ENCODE assay signal across 8 cellular contexts in genomic region chrX:2627272-2627867, GRCh38.
DNase-seq lines count a peak whose midpoint lies in the region; ATAC-seq and TF ChIP-seq lines count a peak whose summit lies in the region.

No MANE protein-coding gene starts in this region.

- H3K27me3 ChIP-seq in breast epithelium, result no peaks in the 10 kb centered on the region

- POLR2A ChIA-PET in MCF 10A (lab: Yijun Ruan, JAX), result no interaction called here

- CTCF ChIA-PET in MCF 10A (lab: Yijun Ruan, JAX), result no interaction called here

- no peak for TF ChIP-seq POLR2A in breast epithelium (IDR thresholded peaks at IDR 0.05)

- no TSS peak for BruUV-seq in MCF 10A (replicated peaks; lab: Mats Ljungman, UMichigan)

- H3K4me3 Mint-ChIP-seq in MCF 10A (ENCODE audit: unreplicated experiment), result no peak overlapping the region
- H3K4me3 Mint-ChIP-seq in stimulated activated memory B cell treated with anti-CD40 and anti-IgM and Interleukin-4, amounts not matched to agents 10 μg/mL and 1 μg/mL and 100 μg/mL, for 72 hours, result no peak overlapping the region

- H3K4me1 Mint-ChIP-seq in MCF 10A (ENCODE audit: insufficient read depth, unreplicated experiment), result no peaks in the 10 kb centered on the region
- H3K4me1 Mint-ChIP-seq in stimulated activated memory B cell treated with anti-CD40 and anti-IgM and Interleukin-4, amounts not matched to agents 10 μg/mL and 1 μg/mL and 100 μg/mL, for 72 hours, result peaks cover 37% of the 10 kb centered on the region

- intact Hi-C loops in MCF 10A (cut with micrococcal nuclease), result no loop called here
- intact Hi-C loops in breast epithelium (cut with DNase I; ENCODE audit: low total_unique reads), result no loop called here

- DNase-seq in MCF 10A (ENCODE audit: unreplicated experiment) (peak; percentile 65), breast epithelium (ENCODE audit: low spot score in 2 of 2) (no peak), glomerular visceral epithelial cell (ENCODE audit: extremely low spot score) (peak; percentile 58), DMS153 treated with DMSO at 0.1 percent for 48 hours (lab: John Stamatoyannopoulos, UW; ENCODE audit: unreplicated experiment) (no peak)
- DNase-seq in activated CD4-positive, alpha-beta T cell treated with anti-CD3 and anti-CD28 coated beads, Interleukin-2, amount 50 U/mL, for 48 hours, result peak; percentile 45 to 56
- peak; percentile 57 for DNase-seq in stimulated activated CD4-positive, alpha-beta T cell treated with anti-CD3 and anti-CD28 coated beads, Interleukin-15, amount 100 ng/mL, for 24 hours

- H3K9me3 Mint-ChIP-seq in MCF 10A (ENCODE audit: unreplicated experiment), result peaks cover 17% of the 10 kb centered on the region
- H3K9me3 Mint-ChIP-seq in stimulated activated memory B cell treated with anti-CD40 and anti-IgM and Interleukin-4, amounts not matched to agents 10 μg/mL and 1 μg/mL and 100 μg/mL, for 72 hours, result peaks cover 34% of the 10 kb centered on the region

- no peak overlapping the region for H3K4me3 ChIP-seq in breast epithelium

- no peak overlapping the region for H3K27ac Mint-ChIP-seq in MCF 10A (ENCODE audit: low read depth, unreplicated experiment)
- H3K27ac Mint-ChIP-seq in stimulated activated memory B cell treated with anti-CD40 and anti-IgM and Interleukin-4, amounts not matched to agents 10 μg/mL and 1 μg/mL and 100 μg/mL, for 72 hours, result no peak overlapping the region

- no peak overlapping the region for H3K27ac ChIP-seq in breast epithelium

- H3K4me1 ChIP-seq in breast epithelium, result no peaks in the 10 kb centered on the region

- peaks cover 48% of the 10 kb centered on the region for H3K36me3 Mint-ChIP-seq in MCF 10A (ENCODE audit: insufficient read depth, unreplicated experiment)
- peaks cover 94% of the 10 kb centered on the region for H3K36me3 Mint-ChIP-seq in stimulated activated memory B cell treated with anti-CD40 and anti-IgM and Interleukin-4, amounts not matched to agents 10 μg/mL and 1 μg/mL and 100 μg/mL, for 72 hours

- peak; percentile 48 for TF ChIP-seq CTCF in MCF 10A (IDR thresholded peaks at IDR 0.05; ENCODE audit: unreplicated experiment)
- peak in 1 of 3 donors; percentile 35 for TF ChIP-seq CTCF in breast epithelium (IDR thresholded peaks at IDR 0.05)

- ATAC-seq in HG03354 (IDR thresholded peaks at IDR 0.05; ENCODE audit: poor library complexity, severe bottlenecking, unreplicated experiment), result peak; percentile 85
- ATAC-seq in stimulated activated memory B cell treated with anti-CD40 and anti-IgM and Interleukin-4, amounts not matched to agents 10 μg/mL and 1 μg/mL and 100 μg/mL, for 72 hours, result no peak

- no peaks in the 10 kb centered on the region for H3K27me3 Mint-ChIP-seq in MCF 10A (ENCODE audit: insufficient read depth, unreplicated experiment)
- no peaks in the 10 kb centered on the region for H3K27me3 Mint-ChIP-seq in stimulated activated memory B cell treated with anti-CD40 and anti-IgM and Interleukin-4, amounts not matched to agents 10 μg/mL and 1 μg/mL and 100 μg/mL, for 72 hours

- no peaks in the 10 kb centered on the region for H3K9me3 ChIP-seq in breast epithelium

- no peaks in the 10 kb centered on the region for H3K36me3 ChIP-seq in breast epithelium

Comparison
In these comparisons a context has a peak if more than half of its experiments do, and no peak if none do; other contexts are left out.
1. DNase-seq: peak in MCF 10A (single experiment), activated CD4-positive, alpha-beta T cell treated with anti-CD3 and anti-CD28 coated beads, Interleukin-2, amount 50 U/mL, for 48 hours (2 of 2), glomerular visceral epithelial cell (single experiment) and stimulated activated CD4-positive, alpha-beta T cell treated with anti-CD3 and anti-CD28 coated beads, Interleukin-15, amount 100 ng/mL, for 24 hours (single experiment); none in breast epithelium (0 of 2) and DMS153 treated with DMSO at 0.1 percent for 48 hours (single experiment).